In the genomic region with DNA sequence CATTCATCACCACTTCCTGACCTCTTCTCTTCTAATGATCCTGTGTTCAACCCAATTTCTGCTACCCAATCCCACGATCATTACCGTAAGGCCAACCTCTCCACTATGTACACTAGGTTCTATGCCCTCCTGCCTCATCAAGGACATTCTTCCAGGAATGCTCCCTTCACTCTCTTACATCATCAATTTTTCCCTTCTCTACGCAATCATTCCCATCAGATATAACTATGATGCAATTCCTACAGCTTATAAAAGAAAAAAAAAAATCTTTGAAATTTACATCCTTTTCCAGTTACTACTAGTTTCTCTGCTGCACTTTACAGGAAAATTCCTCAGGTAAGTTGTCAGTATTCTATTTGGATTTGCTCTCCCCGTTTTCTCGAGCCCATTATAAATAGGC, we compare ENCODE assay signal across 1 cellular context.
A peak's percentile ranks its signal among the peaks of the same experiment; 100 is the strongest.
TF ChIP-seq lines count a peak whose summit lies in the region.

No MANE protein-coding gene starts in this region.

TF ChIP-seq in IMR-90, 13 proteins besides CTCF, POLR2A, EP300 and RAD21 (continued from another document):
- TF ChIP-seq MAFK (IDR thresholded peaks at IDR 0.05; ENCODE audit: low read depth, low read length) (no peak), CEBPB (IDR thresholded peaks at IDR 0.05; ENCODE audit: low read depth, low read length) (peak; percentile 70), MXI1 (IDR thresholded peaks at IDR 0.05; ENCODE audit: borderline replicate concordance, low read depth, low read length) (no peak)
TF ChIP-seq in IMR-90: peak in this region for 1.
